In genomic region chr6:139370047-139370706, GRCh38 we compare ENCODE assay signal across 9 cellular contexts. TPM values are rescaled to one million over a fixed set of nuclear protein-coding genes. Genes with fewer than 3 reads are reported as not detected.
A peak's percentile ranks its signal among the peaks of the same experiment; 100 is the strongest.
DNase-seq lines count a peak whose midpoint lies in the region; ATAC-seq and TF ChIP-seq lines count a peak whose summit lies in the region.
"Had no signal": no experiment of that assay in that cellular context is flagged by ENCODE, and none has a peak within 500 bp of the region (broad histone marks: within the 10 kb centered on the region; RNA-seq: fewer than 3 reads in every experiment).

No MANE protein-coding gene starts in this region.

- DNase-seq in NCI-H1092 treated with DMSO at 0.1 percent for 48 hours (lab: John Stamatoyannopoulos, UW) (peak; percentile 8), NCI-H1092 (lab: John Stamatoyannopoulos, UW) (no peak), NB4 (ENCODE audit: low read depth) (peak; percentile 84), MCF 10A (ENCODE audit: unreplicated experiment) (peak; percentile 41), mesenchymal stem cell (peak; percentile 91)
- no peak for DNase-seq in stimulated activated CD4-positive, alpha-beta T cell treated with anti-CD3 and anti-CD28 coated beads, Interleukin-1b, Interleukin-23, amount 100 ng/mL, for 48 hours

- intact Hi-C loops in MCF 10A (cut with micrococcal nuclease): loop anchor here (5.0 to 10.0 kb wide), 7 partner anchors 195 to 1282 kb away; no protein-coding TSS in a partner anchor

- H3K27me3 ChIP-seq in mesenchymal stem cell (ENCODE audit: control insufficient read depth in 1 of 2, insufficient read depth in 1 of 2, low read length in 2 of 2): no peaks in the 10 kb centered on the region

- H3K79me1 ChIP-seq in mesenchymal stem cell (replicated peaks; ENCODE audit: low read length, poor library complexity, severe bottlenecking): no peaks in the 10 kb centered on the region

- peaks cover 11 to 21% of the 10 kb centered on the region in 2 experiments for H3K36me3 ChIP-seq in mesenchymal stem cell (ENCODE audit: control insufficient read depth in 1 of 2, insufficient read depth in 2 of 2, low read depth in 1 of 2, low read length in 2 of 2)

- WGBS in mesenchymal stem cell: 11% methylated on average over 6 of the region's 6 CpGs

- peak overlapping the region; percentile 99 for H3K9ac ChIP-seq in mesenchymal stem cell (ENCODE audit: low read length)

- peak overlapping the region; percentile 59 for H3K4me2 ChIP-seq in mesenchymal stem cell (ENCODE audit: low read length, poor library complexity, severe bottlenecking)

- no peaks in the 10 kb centered on the region for H3K27me3 Mint-ChIP-seq in MCF 10A (ENCODE audit: insufficient read depth, unreplicated experiment)

- H3K14ac ChIP-seq in mesenchymal stem cell (ENCODE audit: low read length in 2 of 2): no peak overlapping the region

- H2BK15ac ChIP-seq in mesenchymal stem cell (ENCODE audit: low read depth, poor library complexity, severe bottlenecking): no peak overlapping the region

- no peak overlapping the region for H4K8ac ChIP-seq in mesenchymal stem cell (ENCODE audit: low read length)

- no peak for TF ChIP-seq POLR2A in NB4 (IDR thresholded peaks at IDR 0.05; ENCODE audit: extremely low read depth, insufficient read length)

- H3K9me3 Mint-ChIP-seq in MCF 10A (ENCODE audit: unreplicated experiment): no peaks in the 10 kb centered on the region

- H3K27ac ChIP-seq in mesenchymal stem cell (ENCODE audit: low read length, poor library complexity, severe bottlenecking): peak overlapping the region; percentile 83
- H3K27ac ChIP-seq: C4-2B had no signal

- ATAC-seq in HG02884 (IDR thresholded peaks at IDR 0.05; ENCODE audit: unreplicated experiment): no peak
- ATAC-seq in GM21447 (IDR thresholded peaks at IDR 0.05; ENCODE audit: unreplicated experiment): no peak

- peak overlapping the region; percentile 90 for H3K4me3 ChIP-seq in NB4 (ENCODE audit: low read depth, low read length)
- H3K4me3 ChIP-seq in mesenchymal stem cell (ENCODE audit: insufficient read depth in 1 of 2, low read depth in 1 of 2, low read length in 2 of 2): peak overlapping the region in 1 of 2 experiments; percentile 95

- peak overlapping the region; percentile 26 for H2BK5ac ChIP-seq in mesenchymal stem cell (ENCODE audit: low read depth, low read length, poor library complexity, severe bottlenecking)

- peak overlapping the region; percentile 42 for H3K27ac Mint-ChIP-seq in MCF 10A (ENCODE audit: low read depth, unreplicated experiment)

- peak overlapping the region; percentile 97 for H3K4me3 Mint-ChIP-seq in MCF 10A (ENCODE audit: unreplicated experiment)

- no TSS peak for BruUV-seq in MCF 10A (replicated peaks; lab: Mats Ljungman, UMichigan)

- no peak overlapping the region for H4K91ac ChIP-seq in mesenchymal stem cell (ENCODE audit: low read length)

- peaks cover 56% of the 10 kb centered on the region for H3K36me3 Mint-ChIP-seq in MCF 10A (ENCODE audit: insufficient read depth, unreplicated experiment)

- no peaks in the 10 kb centered on the region for H3K9me3 ChIP-seq in mesenchymal stem cell (ENCODE audit: control insufficient read depth, low read length)

- CTCF ChIA-PET in MCF 10A (lab: Yijun Ruan, JAX): interaction anchor here (0.5 to 1.7 kb wide), 35 partner anchors 9 to 1554 kb away, joined by 3 to 12 read pairs (median 3); no protein-coding TSS in a partner anchor

- H2AK5ac ChIP-seq in mesenchymal stem cell (ENCODE audit: low read length, severe bottlenecking): no peak overlapping the region

- no peak overlapping the region for H3K18ac ChIP-seq in mesenchymal stem cell (ENCODE audit: low read depth in 1 of 2, low read length in 2 of 2)

- TF ChIP-seq CTCF in NB4 (IDR thresholded peaks at IDR 0.05; ENCODE audit: low read depth, low read length): no peak
- TF ChIP-seq CTCF in MCF 10A (IDR thresholded peaks at IDR 0.05; ENCODE audit: unreplicated experiment): no peak

- no peak overlapping the region for H2AFZ ChIP-seq in mesenchymal stem cell (ENCODE audit: low read depth, low read length)

- H3K23ac ChIP-seq in mesenchymal stem cell (ENCODE audit: low read length in 2 of 2): no peak overlapping the region

- H3K4me1 ChIP-seq in mesenchymal stem cell (ENCODE audit: control insufficient read depth, insufficient read depth, low read depth, low read length): peaks cover 5% of the 10 kb centered on the region

- peaks cover 20% of the 10 kb centered on the region for H3K4me1 Mint-ChIP-seq in MCF 10A (ENCODE audit: insufficient read depth, unreplicated experiment)

- no peak overlapping the region for H3K4ac ChIP-seq in mesenchymal stem cell (ENCODE audit: low read depth in 1 of 2, low read length in 2 of 2)

- H2BK120ac ChIP-seq in mesenchymal stem cell (ENCODE audit: low read depth, low read length): no peak overlapping the region

- H2BK12ac ChIP-seq in mesenchymal stem cell (ENCODE audit: low read length in 2 of 2): no peak overlapping the region

- POLR2A ChIA-PET in MCF 10A (lab: Yijun Ruan, JAX): interaction anchor here (0.7 to 1.5 kb wide), 14 partner anchors 228 to 1551 kb away, joined by 3 to 6 read pairs (median 3); no protein-coding TSS in a partner anchor

RNA-seq across cellular contexts. Expression of gene CITED2, which starts 4.3 kb away (rescaled TPM):
- 50.4 and 62.0 TPM in 2 replicates for total RNA-seq in MCF 10A (2022)
- 334 TPM for polyA plus RNA-seq in mesenchymal stem cell (2013, experiment 1 of 2)
- 337 TPM for polyA plus RNA-seq in mesenchymal stem cell (2013, experiment 2 of 2)

Comparison
In these comparisons a context has a peak if more than half of its experiments do, and no peak if none do; other contexts are left out.
1. DNase-seq: peak in NCI-H1092 treated with DMSO at 0.1 percent for 48 hours (single experiment), NB4 (single experiment), MCF 10A (single experiment) and mesenchymal stem cell (single experiment); none in NCI-H1092 (single experiment) and stimulated activated CD4-positive, alpha-beta T cell treated with anti-CD3 and anti-CD28 coated beads, Interleukin-1b, Interleukin-23, amount 100 ng/mL, for 48 hours (single experiment).